ENCODE assay signal across 1 cellular context in genomic region chr3:53103566-53104296, GRCh38.
TF ChIP-seq lines count a peak whose summit lies in the region.

No MANE protein-coding gene starts in this region.

TF ChIP-seq in HepG2, 621 proteins besides CTCF, POLR2A, EP300 and RAD21:
- TF ChIP-seq ZFP37 (CRISPR knock-in tag; IDR thresholded peaks at IDR 0.05; ENCODE audit: borderline replicate concordance) (no peak), ZNF530 (CRISPR knock-in tag; IDR thresholded peaks at IDR 0.05; ENCODE audit: low read depth) (no peak)
